In genomic region chr9:129811967-129812363, GRCh38 we compare ENCODE assay signal across 20 cellular contexts. TPM values are rescaled to one million over a fixed set of nuclear protein-coding genes. Genes with fewer than 3 reads are reported as not detected.
DNase-seq lines count a peak whose midpoint lies in the region; ATAC-seq, FAIRE-seq and TF ChIP-seq lines count a peak whose summit lies in the region.
"Had no signal": no experiment of that assay in that cellular context is flagged by ENCODE, and none has a peak within 500 bp of the region (broad histone marks: within the 10 kb centered on the region; RNA-seq: fewer than 3 reads in every experiment).

No MANE protein-coding gene starts in this region.

- no peaks in the 10 kb centered on the region for H4K20me1 ChIP-seq in OCI-LY7 (ENCODE audit: insufficient read depth, low read length)

- H3K9me3 ChIP-seq in OCI-LY7 (ENCODE audit: low read length) = no peaks in the 10 kb centered on the region
- H3K9me3 ChIP-seq: esophagus squamous epithelium, heart left ventricle, sigmoid colon had no signal

- TF ChIP-seq POLR2A in GM12891 (IDR thresholded peaks at IDR 0.05; ENCODE audit: low read depth, low read length) = no peak

- no peak for DNase-seq in activated naive CD4-positive, alpha-beta T cell treated with anti-CD3 and anti-CD28 coated beads, Interleukin-2, amount 50 U/mL, for 72 hours (ENCODE audit: low spot score in 2 of 2)
- no peak for DNase-seq in activated naive CD4-positive, alpha-beta T cell treated with anti-CD3 and anti-CD28 coated beads, Interleukin-2, amount 10 ng/mL, durations not matched to agents 7 days and 5 days
- DNase-seq in OCI-LY7 (ENCODE audit: low spot score) = peak; percentile 18
- DNase-seq in left colon = no peak
- DNase-seq in occipital lobe (lab: John Stamatoyannopoulos, UW) = no peak
- no peak for DNase-seq in GM12891 (ENCODE audit: insufficient read length, low spot score)
- DNase-seq in HT-29 (ENCODE audit: low spot score) = no peak
- DNase-seq: activated CD4-positive, alpha-beta T cell treated with anti-CD3 and anti-CD28 coated beads for 4 hours; esophagus squamous epithelium; kidney; NCI-H1105 treated with DMSO at 0.1 percent for 48 hours; sigmoid colon; stimulated activated CD4-positive, alpha-beta T cell treated with anti-CD3 and anti-CD28 coated beads, Interleukin-4, amount 100 ng/mL, for 24 hours had no signal

- H3K36me3 Mint-ChIP-seq in activated naive CD4-positive, alpha-beta T cell treated with anti-CD3 and anti-CD28 coated beads, Interleukin-2, amount 50 U/mL, for 72 hours = peaks cover 8 to 27% of the 10 kb centered on the region in 2 donors
- H3K36me3 Mint-ChIP-seq in activated naive CD4-positive, alpha-beta T cell treated with anti-CD3 and anti-CD28 coated beads, Interleukin-2, amount 10 ng/mL, durations not matched to agents 7 days and 5 days = peaks cover 62% of the 10 kb centered on the region

- no peaks in the 10 kb centered on the region for H3K9me2 ChIP-seq in OCI-LY7 (ENCODE audit: insufficient read depth, low read length)

- no peaks in the 10 kb centered on the region for H3K27me3 Mint-ChIP-seq in activated naive CD4-positive, alpha-beta T cell treated with anti-CD3 and anti-CD28 coated beads, Interleukin-2, amount 10 ng/mL, durations not matched to agents 7 days and 5 days

- H3K4me3 Mint-ChIP-seq in activated naive CD4-positive, alpha-beta T cell treated with anti-CD3 and anti-CD28 coated beads, Interleukin-2, amount 10 ng/mL, durations not matched to agents 7 days and 5 days = no peak overlapping the region
- H3K4me3 Mint-ChIP-seq: mesothelial cell of epicardium had no signal

- H3K27ac Mint-ChIP-seq in activated naive CD4-positive, alpha-beta T cell treated with anti-CD3 and anti-CD28 coated beads, Interleukin-2, amount 50 U/mL, for 72 hours = peak overlapping the region; percentile 75 to 79
- no peak overlapping the region for H3K27ac Mint-ChIP-seq in activated naive CD4-positive, alpha-beta T cell treated with anti-CD3 and anti-CD28 coated beads, Interleukin-2, amount 10 ng/mL, durations not matched to agents 7 days and 5 days
- H3K27ac Mint-ChIP-seq: mesothelial cell of epicardium had no signal

- POLR2A ChIA-PET in OCI-LY7 (lab: Charles Lee) = interaction anchor here (0.6 to 1.1 kb wide), 2 partner anchors 8 to 15 kb away, joined by 3 read pairs; no protein-coding TSS in a partner anchor

- BruUV-seq in OCI-LY7 (replicated peaks; lab: Mats Ljungman, UMichigan) = no TSS peak

- H2AFZ ChIP-seq in OCI-LY7 (ENCODE audit: low read length) = no peak overlapping the region

- FAIRE-seq in GM12891 (lab: Jason Lieb, UNC) = no peak
- FAIRE-seq: kidney, urothelium cell line had no signal

- no peak overlapping the region for H3K4me2 ChIP-seq in OCI-LY7 (ENCODE audit: low read length)
- H3K4me2 ChIP-seq: KMS-11 had no signal

- peaks cover 7% of the 10 kb centered on the region for H3K4me1 Mint-ChIP-seq in activated naive CD4-positive, alpha-beta T cell treated with anti-CD3 and anti-CD28 coated beads, Interleukin-2, amount 10 ng/mL, durations not matched to agents 7 days and 5 days
- H3K4me1 Mint-ChIP-seq: mesothelial cell of epicardium had no signal

- intact Hi-C loops in OCI-LY7 (cut with micrococcal nuclease; ENCODE audit: unreplicated experiment) = no loop called here
- intact Hi-C loops in left colon (cut with DNase I, micrococcal nuclease) = no loop called here

- CTCF ChIA-PET in activated naive CD4-positive, alpha-beta T cell treated with anti-CD3 and anti-CD28 coated beads, Interleukin-2, amount 10 ng/mL, durations not matched to agents 7 days and 5 days (lab: Charles Lee) = no interaction called here
- CTCF ChIA-PET in OCI-LY7 (lab: Charles Lee; ENCODE audit: unreplicated experiment) = no interaction called here

- H3K4me3 ChIP-seq in OCI-LY7 (ENCODE audit: low read depth, low read length, poor library complexity, severe bottlenecking) = no peak overlapping the region
- H3K4me3 ChIP-seq: esophagus squamous epithelium, heart left ventricle, sigmoid colon had no signal

- H3K9me3 Mint-ChIP-seq in activated naive CD4-positive, alpha-beta T cell treated with anti-CD3 and anti-CD28 coated beads, Interleukin-2, amount 50 U/mL, for 72 hours = no peaks in the 10 kb centered on the region
- no peaks in the 10 kb centered on the region for H3K9me3 Mint-ChIP-seq in activated naive CD4-positive, alpha-beta T cell treated with anti-CD3 and anti-CD28 coated beads, Interleukin-2, amount 10 ng/mL, durations not matched to agents 7 days and 5 days
- H3K9me3 Mint-ChIP-seq: mesothelial cell of epicardium had no signal

- no peaks in the 10 kb centered on the region for H3K4me1 ChIP-seq in OCI-LY7 (ENCODE audit: insufficient read depth, low read length, poor library complexity, severe bottlenecking)
- H3K4me1 ChIP-seq: esophagus squamous epithelium, sigmoid colon had no signal

- no peaks in the 10 kb centered on the region for H3K79me2 ChIP-seq in OCI-LY7 (ENCODE audit: insufficient read depth, low read depth, low read length)

- ATAC-seq in activated naive CD4-positive, alpha-beta T cell treated with anti-CD3 and anti-CD28 coated beads, Interleukin-2, amount 50 U/mL, for 72 hours = peak; percentile 39 to 51
- ATAC-seq in left colon = peak; percentile 19
- no peak for ATAC-seq in HG02763 (IDR thresholded peaks at IDR 0.05; ENCODE audit: unreplicated experiment)
- ATAC-seq: heart left ventricle, Right ventricle myocardium inferior had no signal

- no peak overlapping the region for H3K27ac ChIP-seq in OCI-LY7 (ENCODE audit: low read depth, low read length, poor library complexity, severe bottlenecking)
- H3K27ac ChIP-seq: esophagus squamous epithelium, heart left ventricle, HL-60, KMS-11, sigmoid colon had no signal

- peaks cover 82% of the 10 kb centered on the region for H3K36me3 ChIP-seq in OCI-LY7 (ENCODE audit: insufficient read depth, low read length)

- no peak for TF ChIP-seq CTCF in OCI-LY7 (conservative IDR thresholded peaks at IDR 0.05; ENCODE audit: low read length)

TF ChIP-seq in GM12891, 5 proteins besides CTCF, POLR2A, EP300 and RAD21:
- no peak for TF ChIP-seq TAF1 (IDR thresholded peaks at IDR 0.05; ENCODE audit: low read depth, low read length)
- no peak for TF ChIP-seq PAX5 (IDR thresholded peaks at IDR 0.05; ENCODE audit: insufficient read depth, low read length, severe bottlenecking)
- no peak for TF ChIP-seq POLR2AphosphoS5 (IDR thresholded peaks at IDR 0.05; ENCODE audit: low read depth, low read length)

RNA-seq across cellular contexts. Expression of gene TOR1B, which starts 9.0 kb away (rescaled TPM):
- 10 to 100 TPM; 17.2 to 29.7 TPM for total RNA-seq in activated naive CD4-positive, alpha-beta T cell treated with anti-CD3 and anti-CD28 coated beads, Interleukin-2, amount 50 U/mL, for 72 hours
- total RNA-seq in OCI-LY7 (2014; rRNA removed; shearing (Covaris generic)) = 12.0 and 13.3 TPM in 2 replicates
- total RNA-seq in OCI-LY7 (2022) (14.9 and 18.4 TPM in 2 replicates), left colon (10 to 100 TPM; 41.7 to 50.7 TPM), occipital lobe (39.5 TPM)
- 8.2 TPM for polyA plus RNA-seq in GM12891 (2012; ENCODE audit: low read depth, missing spikeins)
- total RNA-seq in HT-29 (2014; rRNA removed; shearing (Covaris generic)) = 25.0 and 27.1 TPM in 2 replicates

RNA-seq across cellular contexts. Expression of gene TOR1A, which starts 12.0 kb away (rescaled TPM):
- 10 to 100 TPM; 33.4 to 48.6 TPM for total RNA-seq in activated naive CD4-positive, alpha-beta T cell treated with anti-CD3 and anti-CD28 coated beads, Interleukin-2, amount 50 U/mL, for 72 hours
- total RNA-seq in OCI-LY7 (2014; rRNA removed; shearing (Covaris generic)) = 32.7 and 34.9 TPM in 2 replicates
- total RNA-seq in OCI-LY7 (2022) (37.0 and 37.4 TPM in 2 replicates), left colon (10 to 100 TPM; 30.7 to 36.9 TPM), occipital lobe (21.8 TPM)
- 27.1 TPM for polyA plus RNA-seq in GM12891 (2012; ENCODE audit: low read depth, missing spikeins)
- 21.3 and 25.2 TPM in 2 replicates for total RNA-seq in HT-29 (2014; rRNA removed; shearing (Covaris generic))

RNA-seq across cellular contexts. Expression of gene C9orf78, which starts 23.1 kb away (rescaled TPM):
- 10 to 100 TPM; 43.9 to 58.4 TPM for total RNA-seq in activated naive CD4-positive, alpha-beta T cell treated with anti-CD3 and anti-CD28 coated beads, Interleukin-2, amount 50 U/mL, for 72 hours
- 49.4 and 57.6 TPM in 2 replicates for total RNA-seq in OCI-LY7 (2014; rRNA removed; shearing (Covaris generic))
- 60.6 and 62.4 TPM in 2 replicates for total RNA-seq in OCI-LY7 (2022)
- 10 to 100 TPM; 34.6 to 41.3 TPM for total RNA-seq in left colon
- 40.2 TPM for total RNA-seq in occipital lobe
- 27.4 TPM for polyA plus RNA-seq in GM12891 (2012; ENCODE audit: low read depth, missing spikeins)
- 27.9 and 37.8 TPM in 2 replicates for total RNA-seq in HT-29 (2014; rRNA removed; shearing (Covaris generic))

RNA-seq across cellular contexts. Expression of gene USP20, which starts 23.3 kb away (rescaled TPM):
- total RNA-seq in activated naive CD4-positive, alpha-beta T cell treated with anti-CD3 and anti-CD28 coated beads, Interleukin-2, amount 50 U/mL, for 72 hours = 10 to 100 TPM; 50.7 to 58.5 TPM
- total RNA-seq in OCI-LY7 (2014; rRNA removed; shearing (Covaris generic)) = 14.4 and 15.5 TPM in 2 replicates
- 24.1 and 26.1 TPM in 2 replicates for total RNA-seq in OCI-LY7 (2022)
- total RNA-seq in left colon = 10 to 100 TPM; 16.0 to 21.9 TPM
- total RNA-seq in occipital lobe = 9.8 TPM
- polyA plus RNA-seq in GM12891 (2012; ENCODE audit: low read depth, missing spikeins) = 13.4 TPM
- 12.4 and 14.8 TPM in 2 replicates for total RNA-seq in HT-29 (2014; rRNA removed; shearing (Covaris generic))

RNA-seq across cellular contexts. Expression of gene PTGES, which starts 59.1 kb away (rescaled TPM):
- under 1 TPM in 1 of 2 donors, not detected in 1; 0.41 TPM for total RNA-seq in activated naive CD4-positive, alpha-beta T cell treated with anti-CD3 and anti-CD28 coated beads, Interleukin-2, amount 50 U/mL, for 72 hours
- total RNA-seq in OCI-LY7 (2014; rRNA removed; shearing (Covaris generic)) = not detected in 2 replicates
- not detected in 2 replicates for total RNA-seq in OCI-LY7 (2022)
- total RNA-seq in left colon = 1 to 10 TPM; 2.5 to 5.0 TPM
- 3.3 TPM for total RNA-seq in occipital lobe
- polyA plus RNA-seq in GM12891 (2012; ENCODE audit: low read depth, missing spikeins) = 0.08 TPM
- total RNA-seq in HT-29 (2014; rRNA removed; shearing (Covaris generic)) = 0.41 and 0.94 TPM in 2 replicates
